ENCODE assay signal across 8 cellular contexts in the genomic region with DNA sequence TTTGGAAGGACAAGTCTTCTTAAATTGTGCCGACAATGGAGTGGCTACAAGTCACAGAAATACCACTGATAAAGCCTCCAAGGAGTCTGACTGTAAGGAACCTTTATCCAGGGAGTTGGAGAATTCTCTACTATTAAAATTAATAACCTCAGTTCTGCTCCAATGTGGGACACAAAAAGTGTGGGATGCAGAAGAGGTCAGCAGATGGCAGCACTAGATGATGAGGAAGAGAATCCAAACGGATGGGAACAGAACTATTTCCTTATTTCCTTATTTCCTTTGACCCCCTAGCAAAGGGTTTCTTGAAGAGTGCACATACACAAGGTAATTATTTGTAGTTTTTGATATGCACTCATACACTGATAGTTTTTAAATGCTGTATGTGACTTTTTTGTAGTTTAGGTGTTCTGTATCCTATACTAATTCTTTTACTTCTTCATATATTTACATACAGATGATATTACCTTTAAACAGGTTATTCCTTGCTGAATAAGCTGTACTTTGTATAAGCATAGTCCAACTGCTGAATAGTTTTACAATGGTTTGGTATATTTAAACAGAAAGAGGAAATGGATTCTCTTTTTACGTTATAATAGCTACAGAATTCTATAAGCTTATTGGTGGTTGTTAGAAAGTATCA.
DNase-seq lines count a peak whose midpoint lies in the region; ATAC-seq and TF ChIP-seq lines count a peak whose summit lies in the region.

No MANE protein-coding gene starts in this region.

- DNase-seq in Ammon's horn (ENCODE audit: low spot score) (peak; percentile 69), HAP-1 (ENCODE audit: low spot score in 2 of 2) (peak; percentile 43 to 63), RKO (ENCODE audit: low spot score) (peak; percentile 55), fibroblast of pulmonary artery (ENCODE audit: low read depth) (peak; percentile 41), posterior cingulate gyrus (peak in 6 of 10 donors; percentile 13 to 62 (median 47))
- no peak for DNase-seq in stimulated activated naive CD4-positive, alpha-beta T cell (lab: John Stamatoyannopoulos, UW)

- peak; percentile 74 for TF ChIP-seq CTCF in fibroblast of pulmonary artery (IDR thresholded peaks at IDR 0.05; ENCODE audit: low read length, missing control alignments)

- intact Hi-C loops in posterior cingulate gyrus (cut with DNase I), result no loop called here

- no peaks in the 10 kb centered on the region for H3K4me1 ChIP-seq in HAP-1

- no peaks in the 10 kb centered on the region for H3K27me3 ChIP-seq in HAP-1 (ENCODE audit: low read depth)

- no peaks in the 10 kb centered on the region for H3K9me3 ChIP-seq in HAP-1

- in situ Hi-C loops in HAP-1 (cut with MboI; ENCODE audit: low sequenced_read_pairs), result no loop called here

- no peak for ATAC-seq in GM21825 (IDR thresholded peaks at IDR 0.05; ENCODE audit: unreplicated experiment)
- no peak for ATAC-seq in GM19351 (IDR thresholded peaks at IDR 0.05; ENCODE audit: unreplicated experiment)

- no peak overlapping the region for H3K4me3 ChIP-seq in HAP-1
- H3K4me3 ChIP-seq in fibroblast of pulmonary artery (replicated peaks; ENCODE audit: low read depth, low read length), result no peak overlapping the region

- no peaks in the 10 kb centered on the region for H3K36me3 ChIP-seq in HAP-1 (replicated peaks)

Comparison
In these comparisons a context has a peak if more than half of its experiments do, and no peak if none do; other contexts are left out.
1. DNase-seq: peak in Ammon's horn (single experiment), HAP-1 (2 of 2), RKO (single experiment), fibroblast of pulmonary artery (single experiment) and posterior cingulate gyrus (6 of 10); none in stimulated activated naive CD4-positive, alpha-beta T cell (0 of 6).